1 cellular context compared by ENCODE assay signal in the genomic region with DNA sequence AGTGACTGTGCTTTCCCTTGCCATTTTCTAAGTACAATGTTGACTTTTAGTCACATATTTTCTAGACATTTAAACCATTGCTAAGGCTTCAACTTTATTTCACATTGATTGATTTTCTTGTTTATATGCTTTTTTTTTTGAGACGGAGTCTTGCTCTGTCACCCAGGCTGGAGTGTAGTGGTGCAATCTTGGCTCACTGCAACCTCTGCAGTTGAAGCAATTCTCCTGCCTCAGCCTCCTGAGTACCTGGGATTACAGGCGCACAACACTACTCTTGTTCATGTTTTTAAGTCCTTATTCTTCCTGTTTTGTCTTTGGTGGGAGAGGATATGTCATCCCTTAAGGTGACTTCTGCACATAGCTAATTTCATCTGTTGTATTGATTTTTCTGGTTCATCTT.
TF ChIP-seq lines count a peak whose summit lies in the region.

No MANE protein-coding gene starts in this region.

TF ChIP-seq in IMR-90, 13 proteins besides CTCF, POLR2A, EP300 and RAD21:
- TF ChIP-seq MAZ (IDR thresholded peaks at IDR 0.05; ENCODE audit: borderline replicate concordance, low read depth, low read length) (no peak), MXI1 (IDR thresholded peaks at IDR 0.05; ENCODE audit: borderline replicate concordance, low read depth, low read length) (no peak), RFX5 (IDR thresholded peaks at IDR 0.05; ENCODE audit: low read depth, low read length) (no peak), CEBPB (IDR thresholded peaks at IDR 0.05; ENCODE audit: low read depth, low read length) (no peak)
- TF ChIP-seq, protein P1, sequence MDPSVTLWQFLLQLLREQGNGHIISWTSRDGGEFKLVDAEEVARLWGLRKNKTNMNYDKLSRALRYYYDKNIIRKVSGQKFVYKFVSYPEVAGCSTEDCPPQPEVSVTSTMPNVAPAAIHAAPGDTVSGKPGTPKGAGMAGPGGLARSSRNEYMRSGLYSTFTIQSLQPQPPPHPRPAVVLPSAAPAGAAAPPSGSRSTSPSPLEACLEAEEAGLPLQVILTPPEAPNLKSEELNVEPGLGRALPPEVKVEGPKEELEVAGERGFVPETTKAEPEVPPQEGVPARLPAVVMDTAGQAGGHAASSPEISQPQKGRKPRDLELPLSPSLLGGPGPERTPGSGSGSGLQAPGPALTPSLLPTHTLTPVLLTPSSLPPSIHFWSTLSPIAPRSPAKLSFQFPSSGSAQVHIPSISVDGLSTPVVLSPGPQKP (IDR thresholded peaks at IDR 0.05; ENCODE audit: borderline replicate concordance, low read depth, low read length), result no peak
